ENCODE assay signal across 8 cellular contexts in genomic region chr10:11163990-11164805, GRCh38.
A peak's percentile ranks its signal among the peaks of the same experiment; 100 is the strongest.
DNase-seq lines count a peak whose midpoint lies in the region; ATAC-seq and TF ChIP-seq lines count a peak whose summit lies in the region.

No MANE protein-coding gene starts in this region.

- DNase-seq in C1 segment of cervical spinal cord (lab: John Stamatoyannopoulos, UW) (peak in 10 of 14 donors; percentile 17 to 59 (median 42)), NB4 (ENCODE audit: low read depth) (no peak), endothelial cell (ENCODE audit: low spot score) (no peak), activated gamma-delta T cell treated with Interleukin-2 at 50 U/mL for 16 hours (no peak), A673 (ENCODE audit: low spot score) (no peak)

- H3K4me1 Mint-ChIP-seq in endothelial cell (ENCODE audit: unreplicated experiment): peaks cover 26% of the 10 kb centered on the region

- H3K9me3 ChIP-seq in neuron (ENCODE audit: low read length): peaks cover 4% of the 10 kb centered on the region
- no peaks in the 10 kb centered on the region for H3K9me3 ChIP-seq in A673 (ENCODE audit: low read depth, low read length, poor library complexity, severe bottlenecking)

- no peak for TF ChIP-seq POLR2A in NB4 (IDR thresholded peaks at IDR 0.05; ENCODE audit: extremely low read depth, insufficient read length)

- ATAC-seq in HG03139 (IDR thresholded peaks at IDR 0.05; ENCODE audit: unreplicated experiment) (no peak), HG03378 (IDR thresholded peaks at IDR 0.05; ENCODE audit: unreplicated experiment) (no peak)

- intact Hi-C loops in A673 (cut with micrococcal nuclease; ENCODE audit: unreplicated experiment): no loop called here

- TF ChIP-seq CTCF in NB4 (IDR thresholded peaks at IDR 0.05; ENCODE audit: low read depth, low read length) (no peak), endothelial cell (IDR thresholded peaks at IDR 0.05; ENCODE audit: unreplicated experiment) (no peak), A673 (conservative IDR thresholded peaks at IDR 0.05; ENCODE audit: low read depth, low read length) (no peak)

- peak overlapping the region; percentile 57 for H3K4me3 Mint-ChIP-seq in endothelial cell (ENCODE audit: unreplicated experiment)

- no peaks in the 10 kb centered on the region for H3K9me3 Mint-ChIP-seq in endothelial cell (ENCODE audit: unreplicated experiment)

- peak overlapping the region; percentile 11 for H3K27ac Mint-ChIP-seq in endothelial cell (ENCODE audit: unreplicated experiment)

- H3K4me3 ChIP-seq in NB4 (ENCODE audit: low read depth, low read length): peak overlapping the region; percentile 96
- H3K4me3 ChIP-seq in neuron (ENCODE audit: low read length): peak overlapping the region; percentile 77
- no peak overlapping the region for H3K4me3 ChIP-seq in A673 (ENCODE audit: low read depth, low read length, poor library complexity, severe bottlenecking)

- CTCF ChIA-PET in A673 (lab: Charles Lee): no interaction called here

- POLR2A ChIA-PET in A673 (lab: Charles Lee; ENCODE audit: low non-redundant PET): no interaction called here

- H3K4me1 ChIP-seq in neuron (ENCODE audit: insufficient read depth, low read length): peaks cover 35% of the 10 kb centered on the region
- no peaks in the 10 kb centered on the region for H3K4me1 ChIP-seq in A673 (ENCODE audit: insufficient read depth, low read length, poor library complexity, severe bottlenecking)

- H3K27me3 ChIP-seq in neuron (ENCODE audit: insufficient read depth, low read length): no peaks in the 10 kb centered on the region
- H3K27me3 ChIP-seq in A673 (replicated peaks; ENCODE audit: insufficient read depth, low read depth, low read length, poor library complexity): peaks cover 83% of the 10 kb centered on the region

- peaks cover 15% of the 10 kb centered on the region for H3K27me3 Mint-ChIP-seq in endothelial cell (ENCODE audit: unreplicated experiment)

- H3K36me3 Mint-ChIP-seq in endothelial cell (ENCODE audit: low read depth, unreplicated experiment): no peaks in the 10 kb centered on the region

- H2AFZ ChIP-seq in neuron (ENCODE audit: low read depth, low read length): peak overlapping the region; percentile 29

- H3K36me3 ChIP-seq in neuron (ENCODE audit: insufficient read depth, low read length): peaks cover 4% of the 10 kb centered on the region
- no peaks in the 10 kb centered on the region for H3K36me3 ChIP-seq in A673 (ENCODE audit: insufficient read depth, low read length, poor library complexity, severe bottlenecking)

- no TSS peak for BruUV-seq in A673 (replicated peaks; lab: Mats Ljungman, UMichigan)

- no peak overlapping the region for H3K27ac ChIP-seq in A673 (ENCODE audit: low read depth, low read length, poor library complexity, severe bottlenecking)

Comparison
In these comparisons a context has a peak if more than half of its experiments do, and no peak if none do; other contexts are left out.
1. DNase-seq: peak in C1 segment of cervical spinal cord (10 of 14); none in NB4 (single experiment), endothelial cell (single experiment), activated gamma-delta T cell treated with Interleukin-2 at 50 U/mL for 16 hours (single experiment) and A673 (single experiment).